Comparison of ENCODE assay signal across 8 cellular contexts in genomic region chrX:69165116-69165651, GRCh38. TPM values are rescaled to one million over a fixed set of nuclear protein-coding genes. Genes with fewer than 3 reads are reported as not detected.
DNase-seq lines count a peak whose midpoint lies in the region; ATAC-seq and TF ChIP-seq lines count a peak whose summit lies in the region.

Gene PJA1, minus strand, starts transcription at chrX:69165453. Its CDS starts 2,380 bp downstream, at chrX:69163073.

- peak within 1 kb of the TSS; percentile 73 for H3K27ac ChIP-seq in RWPE1

- peak within 1 kb of the TSS; percentile 89 to 97 (median 95) for H3K4me3 Mint-ChIP-seq in IgD-negative memory B cell
- H3K4me3 Mint-ChIP-seq in natural killer cell treated with Interleukin-12 subunit alpha and Interleukin-12 subunit beta and Interleukin-15 and Interleukin-18, amount 100 ng/mL, for 72 hours = peak within 1 kb of the TSS; percentile 86

- H3K4me3 ChIP-seq in fibroblast of pulmonary artery (replicated peaks; ENCODE audit: low read depth, low read length) = peak within 1 kb of the TSS; percentile 77

- DNase-seq in DMS 273 (lab: John Stamatoyannopoulos, UW; ENCODE audit: unreplicated experiment) = peak; percentile 89
- peak; percentile 57 for DNase-seq in RWPE1 (ENCODE audit: low spot score)
- peak; percentile 51 for DNase-seq in activated effector memory CD4-positive, alpha-beta T cell treated with Interleukin-2 at 50 U/mL for 16 hours
- peak; percentile 70 for DNase-seq in fibroblast of pulmonary artery (ENCODE audit: low read depth)
- DNase-seq in natural killer cell treated with Interleukin-12 subunit alpha and Interleukin-12 subunit beta and Interleukin-15 and Interleukin-18, amount 100 ng/mL, for 72 hours (ENCODE audit: low spot score) = peak; percentile 76
- DNase-seq in stimulated activated naive CD4-positive, alpha-beta T cell treated with Interleukin-2 at 50 U/mL for 16 hours (lab: John Stamatoyannopoulos, UW) = peak; percentile 69

- CTCF ChIA-PET in RWPE1 (lab: Yijun Ruan, JAX) = no interaction called here

- H3K27ac Mint-ChIP-seq in IgD-negative memory B cell = peak within 1 kb of the TSS; percentile 42 to 79 (median 59)
- peak within 1 kb of the TSS; percentile 49 to 66 for H3K27ac Mint-ChIP-seq in natural killer cell treated with Interleukin-12 subunit alpha and Interleukin-12 subunit beta and Interleukin-15 and Interleukin-18, amount 100 ng/mL, for 72 hours

- no peak for TF ChIP-seq CTCF in RWPE1 (conservative IDR thresholded peaks at IDR 0.05; ENCODE audit: low read depth)
- TF ChIP-seq CTCF in fibroblast of pulmonary artery (IDR thresholded peaks at IDR 0.05; ENCODE audit: low read length, missing control alignments) = no peak

- H3K4me1 Mint-ChIP-seq in IgD-negative memory B cell = peaks cover 5 to 14% (median 8%) of the 10 kb centered on the region in 3 donors
- H3K4me1 Mint-ChIP-seq in natural killer cell treated with Interleukin-12 subunit alpha and Interleukin-12 subunit beta and Interleukin-15 and Interleukin-18, amount 100 ng/mL, for 72 hours (ENCODE audit: low read depth in 2 of 2) = peaks cover 21 to 23% of the 10 kb centered on the region in 2 donors

- peak; percentile 95 for ATAC-seq in GM21515 (IDR thresholded peaks at IDR 0.05; ENCODE audit: unreplicated experiment)
- peak; percentile 87 to 91 for ATAC-seq in natural killer cell treated with Interleukin-12 subunit alpha and Interleukin-12 subunit beta and Interleukin-15 and Interleukin-18, amount 100 ng/mL, for 72 hours

- no peaks in the 10 kb centered on the region for H3K9me3 Mint-ChIP-seq in IgD-negative memory B cell
- no peaks in the 10 kb centered on the region for H3K9me3 Mint-ChIP-seq in natural killer cell treated with Interleukin-12 subunit alpha and Interleukin-12 subunit beta and Interleukin-15 and Interleukin-18, amount 100 ng/mL, for 72 hours

- no peaks in the 10 kb centered on the region for H3K27me3 Mint-ChIP-seq in IgD-negative memory B cell
- H3K27me3 Mint-ChIP-seq in natural killer cell treated with Interleukin-12 subunit alpha and Interleukin-12 subunit beta and Interleukin-15 and Interleukin-18, amount 100 ng/mL, for 72 hours = peaks cover 0 to 11% of the 10 kb centered on the region in 2 donors

- no peaks in the 10 kb centered on the region for H3K36me3 Mint-ChIP-seq in IgD-negative memory B cell
- H3K36me3 Mint-ChIP-seq in natural killer cell treated with Interleukin-12 subunit alpha and Interleukin-12 subunit beta and Interleukin-15 and Interleukin-18, amount 100 ng/mL, for 72 hours = no peaks in the 10 kb centered on the region

- POLR2A ChIA-PET in RWPE1 (lab: Yijun Ruan, JAX; ENCODE audit: low non-redundant PET) = no interaction called here

RNA-seq across cellular contexts. Expression of gene PJA1, which starts in this region (rescaled TPM):
- 35.9 TPM for polyA plus RNA-seq in IgD-negative memory B cell
- total RNA-seq in natural killer cell treated with Interleukin-12 subunit alpha and Interleukin-12 subunit beta and Interleukin-15 and Interleukin-18, amount 100 ng/mL, for 72 hours = 10 to 100 TPM; 18.8 to 20.4 TPM

Comparison
In these comparisons a context has a peak if more than half of its experiments do, and no peak if none do; other contexts are left out.
1. Peak in every context shown above with its lines: DNase-seq, ATAC-seq, H3K4me3 ChIP-seq and H3K27ac ChIP-seq.